Comparison of ENCODE assay signal across 32 cellular contexts in genomic region chr2:199994296-199994695, GRCh38.
"Had no signal": no experiment of that assay in that cellular context is flagged by ENCODE, and none has a peak within 500 bp of the region (broad histone marks: within the 10 kb centered on the region; RNA-seq: fewer than 3 reads in every experiment).

No MANE protein-coding gene starts in this region.

- H3K4me3 ChIP-seq: colonic mucosa, gastrocnemius medialis, left lung, mucosa of descending colon, right atrium auricular region, smooth muscle cell, suprapubic skin, transverse colon, upper lobe of right lung, uterus had no signal

- DNase-seq: colonic mucosa; effector CD8-positive, alpha-beta T cell; endodermal cell; gastrocnemius medialis; head of caudate nucleus; kidney; left cardiac atrium; left lung; mesenchymal stem cell; mucosa of descending colon; naive B cell; stimulated activated CD4-positive, alpha-beta T cell treated with anti-CD3 and anti-CD28 coated beads, Interleukin-12 subunit alpha, Interleukin-12 subunit beta, amount 100 ng/mL, for 4 hours; stimulated activated CD4-positive, alpha-beta T cell treated with anti-CD3 and anti-CD28 coated beads, Interleukin-1b, Interleukin-23, amount 100 ng/mL, for 48 hours; stimulated activated CD4-positive, alpha-beta T cell treated with anti-CD3 and anti-CD28 coated beads, Interleukin-4, amount 100 ng/mL, for 1 hour; stimulated activated CD8-positive, alpha-beta memory T cell treated with anti-CD3 and anti-CD28 coated beads, Interleukin-4, amount 100 ng/mL, for 48 hours; stimulated activated naive CD4-positive, alpha-beta T cell; stimulated activated naive CD8-positive, alpha-beta T cell treated with anti-CD3 and anti-CD28 coated beads, Interleukin-15, amount 100 ng/mL, for 72 hours; transverse colon; upper lobe of right lung; uterus had no signal

- H3K27me3 Mint-ChIP-seq: dendritic cell treated with granulocyte-macrophage colony-stimulating factor and Interleukin-4, amounts not matched to agents 40 ng/mL and 50 ng/mL, for 4 days; progenitor cell of endocrine pancreas; stimulated activated naive CD8-positive, alpha-beta T cell treated with anti-CD3 and anti-CD28 coated beads, Interleukin-15, amount 100 ng/mL, for 72 hours had no signal

- H3K27me3 ChIP-seq: colonic mucosa, gastrocnemius medialis, left lung, right atrium auricular region, suprapubic skin, transverse colon, upper lobe of right lung, uterus had no signal

- H3K27ac ChIP-seq: colonic mucosa, epithelial cell of prostate, gastrocnemius medialis, left lung, parathyroid adenoma, right atrium auricular region, suprapubic skin, transverse colon, upper lobe of right lung, uterus had no signal

- H3K9me3 Mint-ChIP-seq: dendritic cell treated with granulocyte-macrophage colony-stimulating factor and Interleukin-4, amounts not matched to agents 40 ng/mL and 50 ng/mL, for 4 days; endodermal cell; naive B cell; natural killer cell treated with Interleukin-12 subunit alpha and Interleukin-12 subunit beta and Interleukin-15 and Interleukin-18, amount 100 ng/mL, for 72 hours; stimulated activated naive CD8-positive, alpha-beta T cell treated with anti-CD3 and anti-CD28 coated beads, Interleukin-15, amount 100 ng/mL, for 72 hours had no signal

- H3K36me3 ChIP-seq: colonic mucosa, gastrocnemius medialis, left lung, right atrium auricular region, suprapubic skin, transverse colon, upper lobe of right lung, uterus had no signal

- ATAC-seq: esophagus mucosa; gastrocnemius medialis; left cardiac atrium; left lung; mucosa of descending colon; natural killer cell treated with Interleukin-12 subunit alpha and Interleukin-12 subunit beta and Interleukin-15 and Interleukin-18, amount 100 ng/mL, for 72 hours; sciatic nerve; stimulated activated naive CD8-positive, alpha-beta T cell treated with anti-CD3 and anti-CD28 coated beads, Interleukin-15, amount 100 ng/mL, for 72 hours; upper lobe of right lung had no signal

- H3K9ac ChIP-seq: parathyroid adenoma had no signal

- H2AFZ ChIP-seq: parathyroid adenoma had no signal

- H3K36me3 Mint-ChIP-seq: mesothelial cell of epicardium; naive B cell; natural killer cell treated with Interleukin-12 subunit alpha and Interleukin-12 subunit beta and Interleukin-15 and Interleukin-18, amount 100 ng/mL, for 72 hours had no signal

- FAIRE-seq: kidney had no signal

- H3K79me2 ChIP-seq: parathyroid adenoma had no signal

- H3K4me3 Mint-ChIP-seq: dendritic cell treated with granulocyte-macrophage colony-stimulating factor and Interleukin-4, amounts not matched to agents 40 ng/mL and 50 ng/mL, for 4 days; endodermal cell; mesothelial cell of epicardium; naive B cell; natural killer cell treated with Interleukin-12 subunit alpha and Interleukin-12 subunit beta and Interleukin-15 and Interleukin-18, amount 100 ng/mL, for 72 hours; neural crest cell; stimulated activated naive CD8-positive, alpha-beta T cell treated with anti-CD3 and anti-CD28 coated beads, Interleukin-15, amount 100 ng/mL, for 72 hours had no signal

- H3K4me1 ChIP-seq: colonic mucosa, left lung, suprapubic skin, upper lobe of right lung, uterus had no signal

- H3K4me2 ChIP-seq: smooth muscle cell had no signal

- H3K4me1 Mint-ChIP-seq: endodermal cell; mesothelial cell of epicardium; naive B cell; neural crest cell; stimulated activated naive CD8-positive, alpha-beta T cell treated with anti-CD3 and anti-CD28 coated beads, Interleukin-15, amount 100 ng/mL, for 72 hours had no signal

- H3K27ac Mint-ChIP-seq: dendritic cell treated with granulocyte-macrophage colony-stimulating factor and Interleukin-4, amounts not matched to agents 40 ng/mL and 50 ng/mL, for 4 days; endodermal cell; mesothelial cell of epicardium; naive B cell; natural killer cell treated with Interleukin-12 subunit alpha and Interleukin-12 subunit beta and Interleukin-15 and Interleukin-18, amount 100 ng/mL, for 72 hours; progenitor cell of endocrine pancreas; stimulated activated naive CD8-positive, alpha-beta T cell treated with anti-CD3 and anti-CD28 coated beads, Interleukin-15, amount 100 ng/mL, for 72 hours had no signal

- H3K9me3 ChIP-seq: colonic mucosa, gastrocnemius medialis, left lung, mucosa of descending colon, right atrium auricular region, suprapubic skin, transverse colon, upper lobe of right lung, uterus had no signal
